Comparison of ENCODE assay signal across 13 cellular contexts in genomic region chr9:95181226-95181818, GRCh38.
DNase-seq lines count a peak whose midpoint lies in the region; ATAC-seq and TF ChIP-seq lines count a peak whose summit lies in the region.
"Had no signal": no experiment of that assay in that cellular context is flagged by ENCODE, and none has a peak within 500 bp of the region (broad histone marks: within the 10 kb centered on the region; RNA-seq: fewer than 3 reads in every experiment).

No MANE protein-coding gene starts in this region.

- CTCF ChIA-PET in T-cell (lab: Charles Lee) = no interaction called here

- H3K4me3 Mint-ChIP-seq in progenitor cell of endocrine pancreas (ENCODE audit: low read depth) = no peak overlapping the region
- no peak overlapping the region for H3K4me3 Mint-ChIP-seq in T-cell
- H3K4me3 Mint-ChIP-seq: activated CD4-positive, alpha-beta T cell treated with anti-CD3 and anti-CD28 coated beads for 36 hours; effector memory CD8-positive, alpha-beta T cell; IgD-negative memory B cell had no signal

- peaks cover 6% of the 10 kb centered on the region for H3K36me3 Mint-ChIP-seq in progenitor cell of endocrine pancreas (ENCODE audit: insufficient read depth)
- H3K36me3 Mint-ChIP-seq in T-cell = no peaks in the 10 kb centered on the region

- POLR2A ChIA-PET in T-cell (lab: Charles Lee) = no interaction called here

- no peaks in the 10 kb centered on the region for H3K9me3 Mint-ChIP-seq in progenitor cell of endocrine pancreas (ENCODE audit: low read depth)
- no peaks in the 10 kb centered on the region for H3K9me3 Mint-ChIP-seq in T-cell
- H3K9me3 Mint-ChIP-seq: effector memory CD8-positive, alpha-beta T cell; IgD-negative memory B cell had no signal

- H3K4me3 ChIP-seq in choroid plexus epithelial cell (ENCODE audit: low read depth, low read length) = no peak overlapping the region

- TF ChIP-seq CTCF in choroid plexus epithelial cell (conservative IDR thresholded peaks at IDR 0.05; ENCODE audit: low read depth, low read length) (peak; percentile 49), progenitor cell of endocrine pancreas (IDR thresholded peaks at IDR 0.05; ENCODE audit: unreplicated experiment) (peak; percentile 62)

- H3K4me1 Mint-ChIP-seq in progenitor cell of endocrine pancreas (ENCODE audit: low read depth) (peaks cover 4% of the 10 kb centered on the region), T-cell (no peaks in the 10 kb centered on the region)
- H3K4me1 Mint-ChIP-seq: activated CD4-positive, alpha-beta T cell treated with anti-CD3 and anti-CD28 coated beads for 36 hours; IgD-negative memory B cell had no signal

- no peak for ATAC-seq in T-cell (replicated peaks in 1 of 4)
- ATAC-seq: activated CD4-positive, alpha-beta T cell treated with anti-CD3 and anti-CD28 coated beads for 36 hours; effector memory CD8-positive, alpha-beta T cell had no signal

- DNase-seq in DMS 273 (lab: John Stamatoyannopoulos, UW; ENCODE audit: unreplicated experiment) (peak; percentile 41), DMS 273 treated with DMSO at 0.1 percent for 48 hours (lab: John Stamatoyannopoulos, UW) (no peak), LoVo (ENCODE audit: low spot score) (peak; percentile 20), choroid plexus epithelial cell (ENCODE audit: low read depth) (peak; percentile 32), progenitor cell of endocrine pancreas (ENCODE audit: low spot score, unreplicated experiment) (no peak), NCI-H1092 treated with DMSO at 0.1 percent for 48 hours (lab: John Stamatoyannopoulos, UW) (no peak), NCI-H146 treated with DMSO at 0.1 percent for 48 hours (lab: John Stamatoyannopoulos, UW; ENCODE audit: unreplicated experiment) (no peak), T-cell (no peak)
- DNase-seq: 8988T; activated CD4-positive, alpha-beta T cell treated with anti-CD3 and anti-CD28 coated beads for 36 hours; effector memory CD8-positive, alpha-beta T cell; nucleus accumbens had no signal

- H3K27ac Mint-ChIP-seq in progenitor cell of endocrine pancreas = no peak overlapping the region
- no peak overlapping the region for H3K27ac Mint-ChIP-seq in T-cell
- H3K27ac Mint-ChIP-seq: activated CD4-positive, alpha-beta T cell treated with anti-CD3 and anti-CD28 coated beads for 36 hours; effector memory CD8-positive, alpha-beta T cell; IgD-negative memory B cell had no signal

- no peaks in the 10 kb centered on the region for H3K27me3 Mint-ChIP-seq in progenitor cell of endocrine pancreas
- no peaks in the 10 kb centered on the region for H3K27me3 Mint-ChIP-seq in T-cell
- H3K27me3 Mint-ChIP-seq: activated CD4-positive, alpha-beta T cell treated with anti-CD3 and anti-CD28 coated beads for 36 hours; effector memory CD8-positive, alpha-beta T cell; IgD-negative memory B cell had no signal

Comparison
In these comparisons a context has a peak if more than half of its experiments do, and no peak if none do; other contexts are left out.
1. DNase-seq: peak in DMS 273 (single experiment), LoVo (single experiment) and choroid plexus epithelial cell (single experiment); none in DMS 273 treated with DMSO at 0.1 percent for 48 hours (single experiment), progenitor cell of endocrine pancreas (single experiment), NCI-H1092 treated with DMSO at 0.1 percent for 48 hours (single experiment), NCI-H146 treated with DMSO at 0.1 percent for 48 hours (single experiment) and T-cell (0 of 34).